19 cellular contexts compared by ENCODE assay signal in the genomic region with DNA sequence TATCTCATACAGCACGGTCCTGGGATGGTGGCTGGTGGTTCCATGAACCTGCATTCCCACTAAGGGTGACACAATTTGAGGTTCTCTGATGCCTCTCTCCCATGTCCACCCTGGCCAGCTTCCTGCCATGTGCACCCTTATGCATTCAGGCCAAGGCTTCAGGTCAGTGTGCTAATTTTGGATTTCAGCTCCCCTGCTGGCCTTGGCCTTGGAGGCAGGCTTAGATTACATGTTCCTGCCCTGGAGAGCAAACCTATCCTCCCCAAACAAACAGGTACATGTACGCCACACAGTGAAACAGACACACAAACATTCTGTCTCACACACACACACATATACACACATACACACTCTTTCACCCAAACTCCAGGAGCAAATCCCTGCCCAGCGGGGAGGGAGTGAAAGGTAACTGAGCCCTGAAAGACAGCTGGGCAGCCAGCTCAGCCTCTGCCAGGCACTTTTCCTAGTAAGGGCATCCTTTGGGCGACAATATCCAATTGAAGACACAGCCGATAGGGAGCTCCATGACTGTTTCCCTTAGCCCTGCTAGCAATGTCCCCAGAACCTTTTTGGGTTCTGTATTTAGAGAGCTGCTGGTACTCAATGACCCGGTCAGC.
DNase-seq lines count a peak whose midpoint lies in the region; ATAC-seq, FAIRE-seq and TF ChIP-seq lines count a peak whose summit lies in the region.
"Had no signal": no experiment of that assay in that cellular context is flagged by ENCODE, and none has a peak within 500 bp of the region (broad histone marks: within the 10 kb centered on the region; RNA-seq: fewer than 3 reads in every experiment).

No MANE protein-coding gene starts in this region.

- H2BK15ac ChIP-seq in mesenchymal stem cell (ENCODE audit: low read depth, poor library complexity, severe bottlenecking) = no peak overlapping the region

- no peak for TF ChIP-seq RAD21 in A549 (conservative IDR thresholded peaks at IDR 0.05 in 1 of 2, IDR thresholded peaks at IDR 0.05 in 1 of 2)

- no peak overlapping the region for H2BK120ac ChIP-seq in mesenchymal stem cell (ENCODE audit: low read depth, low read length)

- TF ChIP-seq CTCF in A549 (IDR thresholded peaks at IDR 0.05) = no peak

- H2AFZ ChIP-seq in mesenchymal stem cell (ENCODE audit: low read depth, low read length) = peak overlapping the region; percentile 42
- H2AFZ ChIP-seq: GM23338 had no signal

- H3K18ac ChIP-seq in mesenchymal stem cell (ENCODE audit: low read depth in 1 of 2, low read length in 2 of 2) = peak overlapping the region; percentile 39 to 52

- H3K36me3 ChIP-seq in mesenchymal stem cell (ENCODE audit: control insufficient read depth in 1 of 2, insufficient read depth in 2 of 2, low read depth in 1 of 2, low read length in 2 of 2) = no peaks in the 10 kb centered on the region
- H3K36me3 ChIP-seq in skeletal muscle tissue (ENCODE audit: control insufficient read depth in 3 of 3, insufficient read depth in 3 of 3, low read length in 3 of 3) = no peaks in the 10 kb centered on the region
- H3K36me3 ChIP-seq in CD8-positive, alpha-beta memory T cell (ENCODE audit: insufficient read depth, low read length) = no peaks in the 10 kb centered on the region
- H3K36me3 ChIP-seq: BLaER1 had no signal

- no peaks in the 10 kb centered on the region for H3K36me3 Mint-ChIP-seq in CD8-positive, alpha-beta memory T cell
- H3K36me3 Mint-ChIP-seq: CD14-positive monocyte; CD4-positive, alpha-beta memory T cell had no signal

- H3K79me1 ChIP-seq in mesenchymal stem cell (replicated peaks; ENCODE audit: low read length, poor library complexity, severe bottlenecking) = no peaks in the 10 kb centered on the region

- H3K27me3 ChIP-seq in mesenchymal stem cell (ENCODE audit: control insufficient read depth in 1 of 2, insufficient read depth in 1 of 2, low read length in 2 of 2) (peaks cover 0 to 71% of the 10 kb centered on the region in 2 experiments), skeletal muscle tissue (ENCODE audit: control insufficient read depth in 3 of 3, insufficient read depth in 3 of 3, low read length in 3 of 3) (no peaks in the 10 kb centered on the region)
- no peaks in the 10 kb centered on the region for H3K27me3 ChIP-seq in CD8-positive, alpha-beta memory T cell (ENCODE audit: insufficient read depth, low read length, poor library complexity, severe bottlenecking)

- H3K27me3 Mint-ChIP-seq in CD8-positive, alpha-beta memory T cell = peaks cover 5 to 14% of the 10 kb centered on the region in 2 donors

- peak overlapping the region in 1 of 2 experiments; percentile 26 for H3K4ac ChIP-seq in mesenchymal stem cell (ENCODE audit: low read depth in 1 of 2, low read length in 2 of 2)

- H3K4me1 ChIP-seq in A549 (no peaks in the 10 kb centered on the region), mesenchymal stem cell (ENCODE audit: control insufficient read depth, insufficient read depth, low read depth, low read length) (no peaks in the 10 kb centered on the region), skeletal muscle tissue (ENCODE audit: control insufficient read depth in 3 of 3, insufficient read depth in 3 of 3, low read length in 3 of 3) (peaks cover 0 to 13% (median 12%) of the 10 kb centered on the region in 3 donors)
- no peaks in the 10 kb centered on the region for H3K4me1 ChIP-seq in CD8-positive, alpha-beta memory T cell (ENCODE audit: insufficient read depth, low read length)
- H3K4me1 ChIP-seq: BLaER1 had no signal

- no peak for DNase-seq in Right ventricle myocardium inferior (ENCODE audit: missing footprints)
- DNase-seq in cardiac septum (ENCODE audit: low spot score) = no peak
- DNase-seq in A549 (ENCODE audit: low read depth in 1 of 2, low spot score in 1 of 2) = no peak
- DNase-seq in mesenchymal stem cell = no peak
- DNase-seq in CD8-positive, alpha-beta memory T cell = no peak
- DNase-seq: DMS 273 treated with DMSO at 0.1 percent for 48 hours, HCEC 1CT, HFFc6 had no signal

- WGBS in A549 (ENCODE audit: missing lambda C conversion rate) = 43% methylated on average over 6 of the region's 6 CpGs
- 97% methylated on average over 5 of the region's 6 CpGs for WGBS in mesenchymal stem cell

- no peak overlapping the region for H3K4me2 ChIP-seq in A549
- H3K4me2 ChIP-seq in mesenchymal stem cell (ENCODE audit: low read length, poor library complexity, severe bottlenecking) = no peak overlapping the region
- H3K4me2 ChIP-seq: BLaER1, GM23338 had no signal

- H3K4me1 Mint-ChIP-seq in CD8-positive, alpha-beta memory T cell = no peaks in the 10 kb centered on the region
- H3K4me1 Mint-ChIP-seq: CD14-positive monocyte; CD4-positive, alpha-beta memory T cell; GM23338 had no signal

- intact Hi-C loops in Right ventricle myocardium inferior (cut with DNase I) = no loop called here
- intact Hi-C loops in cardiac septum (cut with DNase I) = no loop called here

- no peak overlapping the region for H2BK5ac ChIP-seq in mesenchymal stem cell (ENCODE audit: low read depth, low read length, poor library complexity, severe bottlenecking)

- no peak for TF ChIP-seq POLR2A in A549 (IDR thresholded peaks at IDR 0.05; ENCODE audit: low read length)

- H3K4me3 Mint-ChIP-seq in CD8-positive, alpha-beta memory T cell = no peak overlapping the region
- H3K4me3 Mint-ChIP-seq: CD14-positive monocyte; CD4-positive, alpha-beta memory T cell; GM23338; HFFc6 had no signal

- no peak overlapping the region for H4K91ac ChIP-seq in mesenchymal stem cell (ENCODE audit: low read length)

- no peaks in the 10 kb centered on the region for H3K9me3 ChIP-seq in A549
- no peaks in the 10 kb centered on the region for H3K9me3 ChIP-seq in mesenchymal stem cell (ENCODE audit: control insufficient read depth, low read length)
- no peaks in the 10 kb centered on the region for H3K9me3 ChIP-seq in skeletal muscle tissue (ENCODE audit: control insufficient read depth in 3 of 3, low read length in 3 of 3)
- H3K9me3 ChIP-seq in CD8-positive, alpha-beta memory T cell (ENCODE audit: low read length) = no peaks in the 10 kb centered on the region
- H3K9me3 ChIP-seq: BLaER1 had no signal

- no peak for TF ChIP-seq EP300 in A549 (IDR thresholded peaks at IDR 0.05)

- CTCF ChIA-PET in A549 (lab: Yijun Ruan, JAX) = interaction anchor here (0.6 to 2.7 kb wide), 15 partner anchors 9 to 681 kb away, joined by 3 to 17 read pairs (median 4); no protein-coding TSS in a partner anchor
- CTCF ChIA-PET in CD8-positive, alpha-beta memory T cell (lab: Charles Lee) = interaction anchor here (1.1 kb wide), 1 partner anchor 8 kb away, joined by 4 read pairs; no protein-coding TSS in a partner anchor

- H3K27ac ChIP-seq in A549 = no peak overlapping the region
- H3K27ac ChIP-seq in mesenchymal stem cell (ENCODE audit: low read length, poor library complexity, severe bottlenecking) = no peak overlapping the region
- peak overlapping the region; percentile 81 for H3K27ac ChIP-seq in skeletal muscle tissue (ENCODE audit: low read depth, low read length)
- H3K27ac ChIP-seq in CD8-positive, alpha-beta memory T cell (ENCODE audit: low read depth, low read length) = no peak overlapping the region
- H3K27ac ChIP-seq: 22Rv1, BLaER1 had no signal

- peak overlapping the region in 1 of 2 experiments; percentile 52 for H2BK12ac ChIP-seq in mesenchymal stem cell (ENCODE audit: low read length in 2 of 2)

- no peak overlapping the region for H3K23ac ChIP-seq in mesenchymal stem cell (ENCODE audit: low read length in 2 of 2)

- peak; percentile 46 for ATAC-seq in Right ventricle myocardium inferior
- ATAC-seq in A549 = no peak
- ATAC-seq in HG03280 (IDR thresholded peaks at IDR 0.05; ENCODE audit: unreplicated experiment) = no peak
- ATAC-seq: GM23338 had no signal

- POLR2A ChIA-PET in A549 (lab: Yijun Ruan, JAX) = no interaction called here
- POLR2A ChIA-PET in CD8-positive, alpha-beta memory T cell (lab: Charles Lee) = no interaction called here

- H3K14ac ChIP-seq in mesenchymal stem cell (ENCODE audit: low read length in 2 of 2) = peak overlapping the region in 1 of 2 experiments; percentile 32

- H4K8ac ChIP-seq in mesenchymal stem cell (ENCODE audit: low read length) = no peak overlapping the region

- peak; percentile 7 for FAIRE-seq in A549 (lab: Jason Lieb, UNC)
- FAIRE-seq: GM12878, H54, HTR-8/SVneo had no signal

- no peaks in the 10 kb centered on the region for H3K9me3 Mint-ChIP-seq in CD8-positive, alpha-beta memory T cell
- H3K9me3 Mint-ChIP-seq: CD14-positive monocyte, GM23338, HFFc6 had no signal

- H3K4me3 ChIP-seq in A549 (no peak overlapping the region), mesenchymal stem cell (ENCODE audit: insufficient read depth in 1 of 2, low read depth in 1 of 2, low read length in 2 of 2) (no peak overlapping the region), skeletal muscle tissue (ENCODE audit: low read length in 3 of 3) (peak overlapping the region in 1 of 3 donors; percentile 29)
- H3K4me3 ChIP-seq in CD8-positive, alpha-beta memory T cell (ENCODE audit: low read length) = no peak overlapping the region
- H3K4me3 ChIP-seq: BLaER1, GM12878, GM23338, K562 had no signal

- no peak overlapping the region for H2AK5ac ChIP-seq in mesenchymal stem cell (ENCODE audit: low read length, severe bottlenecking)

- H3K27ac Mint-ChIP-seq in CD8-positive, alpha-beta memory T cell = no peak overlapping the region
- H3K27ac Mint-ChIP-seq: CD14-positive monocyte; CD4-positive, alpha-beta memory T cell; GM23338; HFFc6 had no signal

- H3K9ac ChIP-seq in mesenchymal stem cell (ENCODE audit: low read length) (no peak overlapping the region), skeletal muscle tissue (ENCODE audit: low read depth in 1 of 3, low read length in 3 of 3) (no peak overlapping the region)
- H3K9ac ChIP-seq: BLaER1 had no signal

TF ChIP-seq in A549, 52 proteins besides CTCF, POLR2A, EP300 and RAD21 (continues in another document):
- TF ChIP-seq HEYL (CRISPR knock-in tag; IDR thresholded peaks at IDR 0.05) (no peak), MYC (IDR thresholded peaks at IDR 0.05; ENCODE audit: borderline replicate concordance, low read length) (no peak), SMC3 (IDR thresholded peaks at IDR 0.05) (no peak), GATA3 (IDR thresholded peaks at IDR 0.05; ENCODE audit: borderline replicate concordance) (no peak), HOXA7 (CRISPR knock-in tag; IDR thresholded peaks at IDR 0.05) (no peak)
- TF ChIP-seq, protein P1, sequence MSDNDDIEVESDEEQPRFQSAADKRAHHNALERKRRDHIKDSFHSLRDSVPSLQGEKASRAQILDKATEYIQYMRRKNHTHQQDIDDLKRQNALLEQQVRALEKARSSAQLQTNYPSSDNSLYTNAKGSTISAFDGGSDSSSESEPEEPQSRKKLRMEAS (IDR thresholded peaks at IDR 0.05) = no peak
- TF ChIP-seq, protein P2, sequence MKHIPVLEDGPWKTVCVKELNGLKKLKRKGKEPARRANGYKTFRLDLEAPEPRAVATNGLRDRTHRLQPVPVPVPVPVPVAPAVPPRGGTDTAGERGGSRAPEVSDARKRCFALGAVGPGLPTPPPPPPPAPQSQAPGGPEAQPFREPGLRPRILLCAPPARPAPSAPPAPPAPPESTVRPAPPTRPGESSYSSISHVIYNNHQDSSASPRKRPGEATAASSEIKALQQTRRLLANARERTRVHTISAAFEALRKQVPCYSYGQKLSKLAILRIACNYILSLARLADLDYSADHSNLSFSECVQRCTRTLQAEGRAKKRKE (CRISPR knock-in tag; IDR thresholded peaks at IDR 0.05; ENCODE audit: low read depth) = no peak
